27 cellular contexts compared by ENCODE assay signal in genomic region chr14:74949859-74950572, GRCh38. TPM values are rescaled to one million over a fixed set of nuclear protein-coding genes. Genes with fewer than 3 reads are reported as not detected.
A peak's percentile ranks its signal among the peaks of the same experiment; 100 is the strongest.
DNase-seq lines count a peak whose midpoint lies in the region; ATAC-seq, FAIRE-seq and TF ChIP-seq lines count a peak whose summit lies in the region.
"Had no signal": no experiment of that assay in that cellular context is flagged by ENCODE, and none has a peak within 500 bp of the region (broad histone marks: within the 10 kb centered on the region; RNA-seq: fewer than 3 reads in every experiment).

No MANE protein-coding gene starts in this region.

- peak overlapping the region; percentile 92 for H3K4me2 ChIP-seq in HepG2 (ENCODE audit: low read depth, low read length)

- H3K9me3 ChIP-seq in HepG2 (ENCODE audit: low read length): no peaks in the 10 kb centered on the region
- no peaks in the 10 kb centered on the region for H3K9me3 ChIP-seq in right lobe of liver
- H3K9me3 ChIP-seq: A549, body of pancreas, pancreas, right atrium auricular region, vagina had no signal

- TF ChIP-seq EP300 in HepG2 (IDR thresholded peaks at IDR 0.05; ENCODE audit: low read depth in 2 of 2, low read length in 2 of 2) (no peak), HepG2 (CRISPR knock-in tag; IDR thresholded peaks at IDR 0.05; ENCODE audit: borderline replicate concordance) (no peak)

- peak overlapping the region; percentile 78 for H3K9ac ChIP-seq in HepG2 (ENCODE audit: insufficient read depth, low read depth, low read length)

- WGBS in HepG2 (ENCODE audit: low lambda C conversion rate): 96% methylated on average over 17 of the region's 17 CpGs
- 75% methylated on average over 11 of the region's 17 CpGs for WGBS in right lobe of liver (ENCODE audit: insufficient coverage, low coverage, low lambda C conversion rate, missing lambda C conversion rate)

- POLR2A ChIA-PET in HepG2 (lab: Yijun Ruan, JAX): interaction anchor here (0.9 to 2.1 kb wide), 4 partner anchors 27 to 99 kb away, joined by 3 to 16 read pairs (median 8); partner anchors contain the start of genes EIF2B2 and RPS6KL1

- H3K79me2 ChIP-seq in HepG2 (ENCODE audit: insufficient read depth, low read length): peaks cover 15% of the 10 kb centered on the region

- TF ChIP-seq RAD21 in HepG2 (CRISPR knock-in tag; IDR thresholded peaks at IDR 0.05): no peak

- CTCF ChIA-PET in HepG2 (lab: Yijun Ruan, JAX; ENCODE audit: low intra/inter-chr PET ratio, low total read pairs): no interaction called here

- DNase-seq in HepG2 (ENCODE audit: low spot score) (no peak), right lobe of liver (no peak), fibroblast of villous mesenchyme (ENCODE audit: low read depth) (peak; percentile 51), posterior vena cava (ENCODE audit: low spot score) (peak; percentile 76), GF-D8 (lab: John Stamatoyannopoulos, UW) (no peak), COLO668 (lab: John Stamatoyannopoulos, UW; ENCODE audit: unreplicated experiment) (no peak), NCI-H2171 treated with DMSO at 0.1 percent for 48 hours (lab: John Stamatoyannopoulos, UW) (no peak), dorsolateral prefrontal cortex (no peak)
- DNase-seq: activated CD4-positive, alpha-beta T cell treated with anti-CD3 and anti-CD28 coated beads for 36 hours; activated naive CD4-positive, alpha-beta T cell treated with Interleukin-2 at 50 U/mL for 16 hours; activated T-cell treated with anti-CD3 and anti-CD28 coated beads, Interleukin-2, amount 50 U/mL, for 24 hours; CD8-positive, alpha-beta T cell; cerebellar nuclear complex; Karpas-422; MV-4-11; natural killer cell; NCI-H446 treated with DMSO at 0.1 percent for 48 hours; stimulated activated CD4-positive, alpha-beta T cell treated with anti-CD3 and anti-CD28 coated beads, Interleukin-4, amount 100 ng/mL, for 4 hours; T-helper 1 cell had no signal

- no peak for TF ChIP-seq POLR2A in HepG2 (IDR thresholded peaks at IDR 0.05; ENCODE audit: insufficient read depth in 1 of 2, low read depth in 2 of 2, low read length in 2 of 2)
- no peak for TF ChIP-seq POLR2A in right lobe of liver (IDR thresholded peaks at IDR 0.05)

- H3K36me3 ChIP-seq in HepG2 (replicated peaks in 1 of 2; ENCODE audit: control insufficient read depth in 1 of 2, insufficient read depth in 2 of 2, low read length in 2 of 2): peaks cover 6 to 21% of the 10 kb centered on the region in 2 experiments; a peak in 4 of 5 replicates
- no peaks in the 10 kb centered on the region for H3K36me3 ChIP-seq in right lobe of liver
- H3K36me3 ChIP-seq: pancreas, right atrium auricular region, vagina had no signal

- H4K20me1 ChIP-seq in HepG2 (ENCODE audit: insufficient read depth, low read length): no peaks in the 10 kb centered on the region; the same call in 1 of the 2 replicates

- H3K27me3 ChIP-seq in HepG2 (ENCODE audit: control insufficient read depth in 1 of 2, insufficient read depth in 2 of 2, low read length in 2 of 2) (no peaks in the 10 kb centered on the region), right lobe of liver (no peaks in the 10 kb centered on the region), dorsolateral prefrontal cortex (peaks cover 0 to 42% (median 7%) of the 10 kb centered on the region in 45 donors)
- H3K27me3 ChIP-seq: body of pancreas, pancreas, right atrium auricular region, vagina had no signal

- H3K4me3 ChIP-seq in HepG2 (replicated peaks in 1 of 3; ENCODE audit: insufficient read depth in 1 of 3, low read depth in 2 of 3, low read length in 3 of 3) (peak overlapping the region in 1 of 3 experiments; percentile 70; a peak in 1 of 6 replicates), right lobe of liver (no peak overlapping the region), fibroblast of villous mesenchyme (ENCODE audit: low read depth, low read length) (no peak overlapping the region), dorsolateral prefrontal cortex (no peak overlapping the region)
- H3K4me3 ChIP-seq: A549, body of pancreas, pancreas, right atrium auricular region, vagina had no signal

- ATAC-seq in HepG2 (no peak), right lobe of liver (no peak)
- ATAC-seq: A549; activated CD4-positive, alpha-beta T cell treated with anti-CD3 and anti-CD28 coated beads for 36 hours; CD8-positive, alpha-beta T cell; natural killer cell; stimulated activated memory B cell treated with anti-CD40 and anti-IgM and Interleukin-4, amounts not matched to agents 10 μg/mL and 1 μg/mL and 100 μg/mL, for 72 hours had no signal

- H3K27ac ChIP-seq in HepG2 (ENCODE audit: extremely low read length, insufficient read depth, low read length) (peak overlapping the region; percentile 97), right lobe of liver (no peak overlapping the region), dorsolateral prefrontal cortex (no peak overlapping the region)
- H3K27ac ChIP-seq: right atrium auricular region, vagina had no signal

- TF ChIP-seq CTCF in HepG2 (CRISPR knock-in tag; IDR thresholded peaks at IDR 0.05): no peak
- no peak for TF ChIP-seq CTCF in right lobe of liver (IDR thresholded peaks at IDR 0.05)
- TF ChIP-seq CTCF in fibroblast of villous mesenchyme (IDR thresholded peaks at IDR 0.05; ENCODE audit: insufficient read depth, low read depth, low read length): no peak
- no peak for TF ChIP-seq CTCF in dorsolateral prefrontal cortex (IDR thresholded peaks at IDR 0.05 in 54 of 56, conservative IDR thresholded peaks at IDR 0.05 in 2 of 56; ENCODE audit: low read depth in 1 of 56, partially characterized antibody in 56 of 56)

- BruUV-seq in HepG2 (replicated peaks; lab: Mats Ljungman, UMichigan): no TSS peak

- intact Hi-C loops in HepG2 (cut with micrococcal nuclease; ENCODE audit: unreplicated experiment) (no loop called here), right lobe of liver (cut with DNase I) (loop anchor here (5.0 to 10.0 kb wide), 2 partner anchors 135 to 142 kb away; no protein-coding TSS in a partner anchor), posterior vena cava (cut with DNase I) (no loop called here), dorsolateral prefrontal cortex (cut with DNase I) (loop anchor here (5.0 kb wide), 2 partner anchors 52 to 122 kb away; partner anchors contain the start of gene EIF2B2 (in 1 of the 2))

- no peak overlapping the region for H2AFZ ChIP-seq in HepG2 (ENCODE audit: low read length)

- no peak for FAIRE-seq in HepG2 (lab: Jason Lieb, UNC)
- FAIRE-seq: A549, keratinocyte, pancreas had no signal

- H3K4me1 ChIP-seq in HepG2 (ENCODE audit: insufficient read depth, low read length) (peaks cover 64% of the 10 kb centered on the region), right lobe of liver (peaks cover 0 to 9% (median 4%) of the 10 kb centered on the region in 4 donors)

- in situ Hi-C loops in HepG2 (cut with HindIII; ENCODE audit: extremely low pct_ligation_motif_present, low pct_unique_long_range_greater_than_20kb): loop anchor here (5.0 kb wide), 1 partner anchor 52 kb away; the partner anchor contains the start of gene EIF2B2

RNA-seq across cellular contexts. Expression of gene PGF, which starts 5.4 kb away (rescaled TPM):
- total RNA-seq in HepG2 (2016; rRNA removed; fragmentation: Illumina TruSeq; extraction: Trizol): 20.3 and 27.5 TPM in 2 replicates
- total RNA-seq in HepG2 (2016; cell fraction: cytosol; rRNA removed; fragmentation: Illumina TruSeq; extraction: Trizol; ENCODE audit: low read depth): 13.0 and 16.2 TPM in 2 replicates
- 17.4 and 28.0 TPM in 2 replicates for total RNA-seq in HepG2 (2016; cell fraction: insoluble cytoplasmic fraction; rRNA removed; fragmentation: Illumina TruSeq; extraction: Trizol)
- total RNA-seq in HepG2 (2016; cell fraction: membrane; rRNA removed; fragmentation: Illumina TruSeq; extraction: Trizol): 29.3 and 35.9 TPM in 2 replicates
- total RNA-seq in HepG2 (2016; cell fraction: nucleus; rRNA removed; fragmentation: Illumina TruSeq; extraction: Trizol): 17.6 and 20.1 TPM in 2 replicates
- polyA plus RNA-seq in HepG2 (2011; rRNA removed): 10.7 and 15.9 TPM in 2 replicates
- 10.4 and 12.8 TPM in 2 replicates for polyA plus RNA-seq in HepG2 (2011; cell fraction: cytosol; rRNA removed)
- polyA plus RNA-seq in HepG2 (2011; cell fraction: nucleus; rRNA removed): 16.7 and 17.3 TPM in 2 replicates
- 12.1 and 22.6 TPM in 2 replicates for polyA plus RNA-seq in HepG2 (2012)
- 11.5 and 14.9 TPM in 2 replicates for polyA plus RNA-seq in HepG2 (2016; cell fraction: cytosol; fragmentation: Illumina TruSeq; extraction: Trizol; ENCODE audit: low read depth)
- polyA plus RNA-seq in HepG2 (2016; cell fraction: insoluble cytoplasmic fraction; fragmentation: Illumina TruSeq; extraction: Trizol; ENCODE audit: low read depth): 21.6 and 21.8 TPM in 2 replicates
- polyA plus RNA-seq in HepG2 (2016; cell fraction: membrane; fragmentation: Illumina TruSeq; extraction: Trizol; ENCODE audit: low read depth): 24.0 and 29.9 TPM in 2 replicates
- 31.6 and 33.1 TPM in 2 replicates for polyA plus RNA-seq in HepG2 (2016; cell fraction: nucleus; fragmentation: Illumina TruSeq; extraction: Trizol; ENCODE audit: insufficient read depth, low read depth)
- polyA minus RNA-seq in HepG2 (2011; rRNA and poly(A)+ RNA removed; ENCODE audit: low replicate concordance): 0.12 and 15.6 TPM in 2 replicates
- 9.2 and 10.9 TPM in 2 replicates for polyA minus RNA-seq in HepG2 (2011; cell fraction: cytosol; rRNA and poly(A)+ RNA removed)
- 12.9 and 21.1 TPM in 2 replicates for polyA minus RNA-seq in HepG2 (2011; cell fraction: nucleus; rRNA and poly(A)+ RNA removed)
- total RNA-seq in right lobe of liver: 1 to 10 TPM in 5 of 6 experiments, under 1 TPM in 1; 0.55 to 4.2 (median 2.1) TPM
- total RNA-seq in fibroblast of villous mesenchyme: 0.64 and 0.86 TPM in 2 replicates
- total RNA-seq in posterior vena cava: 10 to 100 TPM in 1 of 2 donors, 1 to 10 TPM in 1; 7.7 to 11.2 TPM
- 10 to 100 TPM in 1 of 120 experiments, 1 to 10 TPM in 119; 1.3 to 14.5 (median 3.0) TPM for total RNA-seq in dorsolateral prefrontal cortex
- total RNA-seq: mononuclear cell had no signal

RNA-seq across cellular contexts. Expression of gene RPS6KL1, which starts 27.0 kb away (rescaled TPM):
- total RNA-seq in HepG2 (2016; rRNA removed; fragmentation: Illumina TruSeq; extraction: Trizol): 8.1 and 11.5 TPM in 2 replicates
- 2.4 and 2.7 TPM in 2 replicates for total RNA-seq in HepG2 (2016; cell fraction: cytosol; rRNA removed; fragmentation: Illumina TruSeq; extraction: Trizol; ENCODE audit: low read depth)
- 5.4 and 11.9 TPM in 2 replicates for total RNA-seq in HepG2 (2016; cell fraction: insoluble cytoplasmic fraction; rRNA removed; fragmentation: Illumina TruSeq; extraction: Trizol)
- total RNA-seq in HepG2 (2016; cell fraction: membrane; rRNA removed; fragmentation: Illumina TruSeq; extraction: Trizol): 6.9 and 7.9 TPM in 2 replicates
- 12.4 and 16.2 TPM in 2 replicates for total RNA-seq in HepG2 (2016; cell fraction: nucleus; rRNA removed; fragmentation: Illumina TruSeq; extraction: Trizol)
- polyA plus RNA-seq in HepG2 (2011; rRNA removed): 6.5 and 10.3 TPM in 2 replicates
- 3.2 and 3.9 TPM in 2 replicates for polyA plus RNA-seq in HepG2 (2011; cell fraction: cytosol; rRNA removed)
- 23.6 and 25.1 TPM in 2 replicates for polyA plus RNA-seq in HepG2 (2011; cell fraction: nucleus; rRNA removed)
- polyA plus RNA-seq in HepG2 (2012): 4.9 and 11.7 TPM in 2 replicates
- polyA plus RNA-seq in HepG2 (2016; cell fraction: cytosol; fragmentation: Illumina TruSeq; extraction: Trizol; ENCODE audit: low read depth): 1.2 and 1.7 TPM in 2 replicates
- polyA plus RNA-seq in HepG2 (2016; cell fraction: insoluble cytoplasmic fraction; fragmentation: Illumina TruSeq; extraction: Trizol; ENCODE audit: low read depth): 3.7 and 6.7 TPM in 2 replicates
- polyA plus RNA-seq in HepG2 (2016; cell fraction: membrane; fragmentation: Illumina TruSeq; extraction: Trizol; ENCODE audit: low read depth): 2.9 and 4.2 TPM in 2 replicates
- 20.2 and 23.1 TPM in 2 replicates for polyA plus RNA-seq in HepG2 (2016; cell fraction: nucleus; fragmentation: Illumina TruSeq; extraction: Trizol; ENCODE audit: insufficient read depth, low read depth)
- polyA minus RNA-seq in HepG2 (2011; rRNA and poly(A)+ RNA removed; ENCODE audit: low replicate concordance): 8.7 and 18.6 TPM in 2 replicates
- polyA minus RNA-seq in HepG2 (2011; cell fraction: cytosol; rRNA and poly(A)+ RNA removed): 2.4 and 3.3 TPM in 2 replicates
- polyA minus RNA-seq in HepG2 (2011; cell fraction: nucleus; rRNA and poly(A)+ RNA removed): 12.1 and 17.3 TPM in 2 replicates
- total RNA-seq in right lobe of liver: 1 to 10 TPM; 3.9 to 7.9 (median 4.9) TPM
- total RNA-seq in fibroblast of villous mesenchyme: 1.6 and 2.2 TPM in 2 replicates
- total RNA-seq in posterior vena cava: 10 to 100 TPM in 1 of 2 donors, 1 to 10 TPM in 1; 9.6 to 17.0 TPM
- 10 to 100 TPM; 35.6 to 99.8 (median 63.6) TPM for total RNA-seq in dorsolateral prefrontal cortex

RNA-seq across cellular contexts. Expression of gene EIF2B2, which starts 52.7 kb away (rescaled TPM):
- 54.4 and 80.9 TPM in 2 replicates for total RNA-seq in HepG2 (2016; rRNA removed; fragmentation: Illumina TruSeq; extraction: Trizol)
- total RNA-seq in HepG2 (2016; cell fraction: cytosol; rRNA removed; fragmentation: Illumina TruSeq; extraction: Trizol; ENCODE audit: low read depth): 10.9 and 15.6 TPM in 2 replicates
- 56.6 and 74.9 TPM in 2 replicates for total RNA-seq in HepG2 (2016; cell fraction: insoluble cytoplasmic fraction; rRNA removed; fragmentation: Illumina TruSeq; extraction: Trizol)
- total RNA-seq in HepG2 (2016; cell fraction: membrane; rRNA removed; fragmentation: Illumina TruSeq; extraction: Trizol): 18.1 and 24.3 TPM in 2 replicates
- 26.5 and 26.8 TPM in 2 replicates for total RNA-seq in HepG2 (2016; cell fraction: nucleus; rRNA removed; fragmentation: Illumina TruSeq; extraction: Trizol)
- 71.7 and 78.6 TPM in 2 replicates for polyA plus RNA-seq in HepG2 (2011; rRNA removed)
- 69.7 and 85.2 TPM in 2 replicates for polyA plus RNA-seq in HepG2 (2011; cell fraction: cytosol; rRNA removed)
- 27.5 and 29.1 TPM in 2 replicates for polyA plus RNA-seq in HepG2 (2011; cell fraction: nucleus; rRNA removed)
- 33.6 and 54.0 TPM in 2 replicates for polyA plus RNA-seq in HepG2 (2012)
- 19.8 and 22.0 TPM in 2 replicates for polyA plus RNA-seq in HepG2 (2016; cell fraction: cytosol; fragmentation: Illumina TruSeq; extraction: Trizol; ENCODE audit: low read depth)
- 91.0 and 97.2 TPM in 2 replicates for polyA plus RNA-seq in HepG2 (2016; cell fraction: insoluble cytoplasmic fraction; fragmentation: Illumina TruSeq; extraction: Trizol; ENCODE audit: low read depth)
- 22.9 and 23.0 TPM in 2 replicates for polyA plus RNA-seq in HepG2 (2016; cell fraction: membrane; fragmentation: Illumina TruSeq; extraction: Trizol; ENCODE audit: low read depth)
- 37.9 and 39.1 TPM in 2 replicates for polyA plus RNA-seq in HepG2 (2016; cell fraction: nucleus; fragmentation: Illumina TruSeq; extraction: Trizol; ENCODE audit: insufficient read depth, low read depth)
- polyA minus RNA-seq in HepG2 (2011; rRNA and poly(A)+ RNA removed; ENCODE audit: low replicate concordance): 63.6 and 109 TPM in 2 replicates
- polyA minus RNA-seq in HepG2 (2011; cell fraction: cytosol; rRNA and poly(A)+ RNA removed): 20.6 and 23.0 TPM in 2 replicates
- 24.2 and 26.6 TPM in 2 replicates for polyA minus RNA-seq in HepG2 (2011; cell fraction: nucleus; rRNA and poly(A)+ RNA removed)
- 10 to 100 TPM; 16.1 to 37.5 (median 20.1) TPM for total RNA-seq in right lobe of liver
- total RNA-seq in fibroblast of villous mesenchyme: 46.6 and 49.6 TPM in 2 replicates
- total RNA-seq in posterior vena cava: 10 to 100 TPM; 22.3 to 29.5 TPM
- total RNA-seq in dorsolateral prefrontal cortex: 10 to 100 TPM; 25.4 to 55.5 (median 38.0) TPM

Comparison
In these comparisons a context has a peak if more than half of its experiments do, and no peak if none do; other contexts are left out.
1. intact Hi-C loops: an anchor here in right lobe of liver (5.0 to 10.0 kb wide) and dorsolateral prefrontal cortex (5.0 kb wide); none called in HepG2 and posterior vena cava.
2. DNase-seq: peak in fibroblast of villous mesenchyme (single experiment) and posterior vena cava (single experiment); none in HepG2 (single experiment), right lobe of liver (0 of 3), GF-D8 (single experiment), COLO668 (single experiment), NCI-H2171 treated with DMSO at 0.1 percent for 48 hours (single experiment) and dorsolateral prefrontal cortex (0 of 10).